In the genomic region with DNA sequence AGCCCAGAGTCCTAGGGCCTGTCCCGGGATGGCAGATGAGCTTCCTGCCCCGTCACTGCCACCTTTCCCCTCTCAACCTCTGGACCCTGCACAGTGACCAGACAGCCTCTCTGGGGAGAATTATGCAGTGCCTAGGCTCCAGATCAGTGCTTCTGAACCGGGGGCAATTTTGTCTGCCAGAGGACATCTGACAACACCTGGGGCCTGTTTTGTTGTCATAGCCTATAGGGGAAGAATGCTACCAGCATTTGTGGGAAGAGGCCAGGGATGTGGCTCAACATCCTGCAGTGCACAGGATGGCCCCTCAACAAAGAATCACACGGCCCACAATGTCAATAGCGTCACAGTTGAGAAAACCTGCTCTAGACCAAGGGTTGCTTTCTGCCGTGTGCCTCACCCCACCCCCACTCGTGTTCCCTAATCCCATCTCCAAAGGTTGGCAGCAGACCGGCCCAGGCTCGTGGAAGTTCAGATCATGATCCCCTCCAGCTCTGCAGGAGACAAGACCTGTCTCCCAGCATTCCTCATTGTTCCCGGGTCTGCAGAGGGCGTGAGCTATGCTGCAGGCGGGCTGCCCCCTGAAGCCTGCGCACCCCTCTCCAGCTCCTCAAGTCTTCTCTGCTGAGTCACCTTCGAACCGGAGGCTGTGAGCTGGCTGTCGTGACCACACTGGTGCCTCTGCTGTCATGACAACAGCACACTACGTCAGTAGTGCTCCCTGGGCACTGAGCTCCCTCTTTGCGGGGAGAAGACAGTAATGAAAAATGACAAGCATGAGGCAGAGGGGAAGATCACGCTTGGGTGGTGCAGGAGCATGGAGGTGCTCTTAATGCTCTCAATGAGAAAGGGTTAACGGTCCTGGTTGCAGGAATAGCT, we compare ENCODE assay signal across 8 cellular contexts. TPM values are rescaled to one million over a fixed set of nuclear protein-coding genes. Genes with fewer than 3 reads are reported as not detected.
DNase-seq lines count a peak whose midpoint lies in the region; ATAC-seq, FAIRE-seq and TF ChIP-seq lines count a peak whose summit lies in the region.

No MANE protein-coding gene starts in this region.

- 7% methylated on average over 19 of the region's 20 CpGs for WGBS in mammary epithelial cell (ENCODE audit: low coverage, missing lambda C conversion rate)

- no peak for DNase-seq in GM18507 (ENCODE audit: extremely low spot score, insufficient read length, low read depth)
- DNase-seq in NCI-H146 treated with DMSO at 0.1 percent for 48 hours (lab: John Stamatoyannopoulos, UW; ENCODE audit: unreplicated experiment), result peak; percentile 41
- peak; percentile 57 for DNase-seq in WTC11 (ENCODE audit: low spot score)
- peak; percentile 95 for DNase-seq in mammary epithelial cell
- DNase-seq in iris pigment epithelial cell (ENCODE audit: low read depth), result peak; percentile 99
- peak; percentile 73 to 76 for DNase-seq in stimulated activated CD4-positive, alpha-beta T cell treated with anti-CD3 and anti-CD28 coated beads, Interleukin-12 subunit alpha, Interleukin-12 subunit beta, amount 100 ng/mL, for 24 hours (ENCODE audit: low read depth in 2 of 2)

- H3K4me3 ChIP-seq in mammary epithelial cell (replicated peaks in 1 of 3; ENCODE audit: insufficient read depth in 1 of 3, low read depth in 2 of 3, low read length in 3 of 3), result peak overlapping the region; percentile 55 to 64 (median 60)

- H3K4me3 Mint-ChIP-seq in WTC11, result peak overlapping the region; percentile 87

- H3K27ac ChIP-seq in 22Rv1 (peak overlapping the region; percentile 99), mammary epithelial cell (ENCODE audit: insufficient read depth, low read depth, low read length) (peak overlapping the region; percentile 91)

- CTCF ChIA-PET in WTC11 (lab: Charles Lee) (interaction anchor here (0.5 to 1.7 kb wide), 9 partner anchors 18 to 340 kb away, joined by 3 to 9 read pairs (median 4); no protein-coding TSS in a partner anchor), mammary epithelial cell (lab: Charles Lee; ENCODE audit: low non-redundant PET) (no interaction called here)

- H3K4me1 ChIP-seq in mammary epithelial cell (ENCODE audit: insufficient read depth, low read length), result peaks cover 56% of the 10 kb centered on the region

- BruUV-seq in mammary epithelial cell (replicated peaks; lab: Mats Ljungman, UMichigan), result no TSS peak

- in situ Hi-C loops in mammary epithelial cell (cut with MboI; ENCODE audit: low sequenced_read_pairs in 2 of 2), result no loop called here

- H3K79me2 ChIP-seq in mammary epithelial cell (ENCODE audit: insufficient read depth, low read length), result peaks cover 59% of the 10 kb centered on the region

- no peaks in the 10 kb centered on the region for H3K27me3 ChIP-seq in mammary epithelial cell (ENCODE audit: insufficient read depth, low read length)

- peak overlapping the region; percentile 80 for H3K9ac ChIP-seq in mammary epithelial cell (ENCODE audit: insufficient read depth, low read length)

- ATAC-seq in WTC11 (peak; percentile 7), GM21723 (IDR thresholded peaks at IDR 0.05; ENCODE audit: unreplicated experiment) (no peak)

- H3K27me3 Mint-ChIP-seq in WTC11 (ENCODE audit: low read depth), result no peaks in the 10 kb centered on the region

- H3K36me3 ChIP-seq in mammary epithelial cell (ENCODE audit: insufficient read depth, low read length), result peaks cover 34% of the 10 kb centered on the region

- no peak overlapping the region for H2AFZ ChIP-seq in mammary epithelial cell (ENCODE audit: low read depth, low read length)

- H4K20me1 ChIP-seq in mammary epithelial cell (ENCODE audit: insufficient read depth, low read length), result peaks cover 14% of the 10 kb centered on the region

- FAIRE-seq in GM18507 (lab: Jason Lieb, UNC), result peak; percentile 59

- POLR2A ChIA-PET in WTC11 (lab: Charles Lee), result interaction anchor here (0.8 to 1.4 kb wide), 8 partner anchors 17 to 319 kb away, joined by 3 to 7 read pairs (median 4); partner anchors contain the start of genes CDCA3, MRPL51, NOP2 and VAMP1

- no peaks in the 10 kb centered on the region for H3K9me3 Mint-ChIP-seq in WTC11

- H3K9me3 ChIP-seq in mammary epithelial cell (replicated peaks; ENCODE audit: insufficient read depth, low read length), result no peaks in the 10 kb centered on the region

- no peak for TF ChIP-seq CTCF in 22Rv1 (IDR thresholded peaks at IDR 0.05)
- TF ChIP-seq CTCF in WTC11 (IDR thresholded peaks at IDR 0.05), result no peak
- TF ChIP-seq CTCF in mammary epithelial cell (conservative IDR thresholded peaks at IDR 0.05 in 1 of 2, IDR thresholded peaks at IDR 0.05 in 1 of 2; ENCODE audit: extremely low read depth in 1 of 2, insufficient read depth in 1 of 2, low read depth in 1 of 2, low read length in 2 of 2), result no peak

- H3K4me1 Mint-ChIP-seq in WTC11, result peaks cover 29% of the 10 kb centered on the region

- intact Hi-C loops in mammary epithelial cell (cut with micrococcal nuclease), result no loop called here

- dilution Hi-C loops in mammary epithelial cell (cut with HindIII; ENCODE audit: low sequenced_read_pairs), result loop anchor here (5.0 kb wide), 1 partner anchor 70 kb away; no protein-coding TSS in a partner anchor

- H3K27ac Mint-ChIP-seq in WTC11, result peak overlapping the region; percentile 95

- H3K4me2 ChIP-seq in mammary epithelial cell (ENCODE audit: insufficient read depth, low read depth, low read length), result peak overlapping the region; percentile 95

- H3K36me3 Mint-ChIP-seq in WTC11, result peaks cover 69% of the 10 kb centered on the region

TF ChIP-seq in WTC11, 78 proteins besides CTCF, POLR2A, EP300 and RAD21 (continues in another document):
- TF ChIP-seq, protein P1, sequence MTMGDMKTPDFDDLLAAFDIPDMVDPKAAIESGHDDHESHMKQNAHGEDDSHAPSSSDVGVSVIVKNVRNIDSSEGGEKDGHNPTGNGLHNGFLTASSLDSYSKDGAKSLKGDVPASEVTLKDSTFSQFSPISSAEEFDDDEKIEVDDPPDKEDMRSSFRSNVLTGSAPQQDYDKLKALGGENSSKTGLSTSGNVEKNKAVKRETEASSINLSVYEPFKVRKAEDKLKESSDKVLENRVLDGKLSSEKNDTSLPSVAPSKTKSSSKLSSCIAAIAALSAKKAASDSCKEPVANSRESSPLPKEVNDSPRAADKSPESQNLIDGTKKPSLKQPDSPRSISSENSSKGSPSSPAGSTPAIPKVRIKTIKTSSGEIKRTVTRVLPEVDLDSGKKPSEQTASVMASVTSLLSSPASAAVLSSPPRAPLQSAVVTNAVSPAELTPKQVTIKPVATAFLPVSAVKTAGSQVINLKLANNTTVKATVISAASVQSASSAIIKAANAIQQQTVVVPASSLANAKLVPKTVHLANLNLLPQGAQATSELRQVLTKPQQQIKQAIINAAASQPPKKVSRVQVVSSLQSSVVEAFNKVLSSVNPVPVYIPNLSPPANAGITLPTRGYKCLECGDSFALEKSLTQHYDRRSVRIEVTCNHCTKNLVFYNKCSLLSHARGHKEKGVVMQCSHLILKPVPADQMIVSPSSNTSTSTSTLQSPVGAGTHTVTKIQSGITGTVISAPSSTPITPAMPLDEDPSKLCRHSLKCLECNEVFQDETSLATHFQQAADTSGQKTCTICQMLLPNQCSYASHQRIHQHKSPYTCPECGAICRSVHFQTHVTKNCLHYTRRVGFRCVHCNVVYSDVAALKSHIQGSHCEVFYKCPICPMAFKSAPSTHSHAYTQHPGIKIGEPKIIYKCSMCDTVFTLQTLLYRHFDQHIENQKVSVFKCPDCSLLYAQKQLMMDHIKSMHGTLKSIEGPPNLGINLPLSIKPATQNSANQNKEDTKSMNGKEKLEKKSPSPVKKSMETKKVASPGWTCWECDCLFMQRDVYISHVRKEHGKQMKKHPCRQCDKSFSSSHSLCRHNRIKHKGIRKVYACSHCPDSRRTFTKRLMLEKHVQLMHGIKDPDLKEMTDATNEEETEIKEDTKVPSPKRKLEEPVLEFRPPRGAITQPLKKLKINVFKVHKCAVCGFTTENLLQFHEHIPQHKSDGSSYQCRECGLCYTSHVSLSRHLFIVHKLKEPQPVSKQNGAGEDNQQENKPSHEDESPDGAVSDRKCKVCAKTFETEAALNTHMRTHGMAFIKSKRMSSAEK (CRISPR knock-in tag; IDR thresholded peaks at IDR 0.05; ENCODE audit: borderline replicate concordance), result no peak
- TF ChIP-seq HMGA2 (CRISPR knock-in tag; IDR thresholded peaks at IDR 0.05), result no peak
- TF ChIP-seq FOXP4 (CRISPR knock-in tag; IDR thresholded peaks at IDR 0.05), result no peak
- no peak for TF ChIP-seq JAZF1 (CRISPR knock-in tag; IDR thresholded peaks at IDR 0.05)
- TF ChIP-seq ZNF671 (CRISPR knock-in tag; IDR thresholded peaks at IDR 0.05), result no peak
- TF ChIP-seq GABPB1 (CRISPR knock-in tag; IDR thresholded peaks at IDR 0.05), result no peak; the same call in 1 of the 2 replicates
- TF ChIP-seq SP1 (CRISPR knock-in tag; conservative IDR thresholded peaks at IDR 0.05), result no peak
- TF ChIP-seq FOXK1 (CRISPR knock-in tag; IDR thresholded peaks at IDR 0.05), result peak; percentile 58; the same call in 1 of the 2 replicates

RNA-seq across cellular contexts. Expression of gene GAPDH, which starts 2.0 kb away (rescaled TPM):
- total RNA-seq in WTC11 (2021) (4,276 to 4,694 TPM (median 4,682 TPM) in 3 replicates), mammary epithelial cell (over 10,000 TPM in 1 of 2 donors, 1,000 to 10,000 TPM in 1; 6,493 to 13,434 TPM)
- polyA plus RNA-seq in mammary epithelial cell, result 20,785 TPM
- polyA minus RNA-seq in mammary epithelial cell, result 16,557 TPM

RNA-seq across cellular contexts. Expression of gene IFFO1, which starts 23.6 kb away (rescaled TPM):
- total RNA-seq in WTC11 (2021) (14.1 to 15.4 TPM (median 14.5 TPM) in 3 replicates), mammary epithelial cell (1 to 10 TPM; 1.9 to 2.2 TPM)
- 3.0 TPM for polyA plus RNA-seq in mammary epithelial cell
- 0.26 TPM for polyA minus RNA-seq in mammary epithelial cell

RNA-seq across cellular contexts. Expression of gene NOP2, which starts 35.8 kb away (rescaled TPM):
- total RNA-seq in WTC11 (2021) (68.4 to 79.4 TPM (median 72.4 TPM) in 3 replicates), mammary epithelial cell (10 to 100 TPM; 29.5 to 84.2 TPM)
- polyA plus RNA-seq in mammary epithelial cell, result 62.7 TPM
- polyA minus RNA-seq in mammary epithelial cell, result 80.8 TPM

RNA-seq across cellular contexts. Expression of gene NCAPD2, which starts 38.4 kb away (rescaled TPM):
- total RNA-seq in WTC11 (2021), result 131 to 141 TPM (median 133 TPM) in 3 replicates
- 10 to 100 TPM; 17.8 to 53.7 TPM for total RNA-seq in mammary epithelial cell
- 60.4 TPM for polyA plus RNA-seq in mammary epithelial cell
- 156 TPM for polyA minus RNA-seq in mammary epithelial cell

RNA-seq across cellular contexts. Expression of gene MRPL51, which starts 39.2 kb away (rescaled TPM):
- total RNA-seq in WTC11 (2021), result 285 to 290 TPM (median 288 TPM) in 3 replicates
- 100 to 1,000 TPM in 1 of 2 donors, 10 to 100 TPM in 1; 51.7 to 192 TPM for total RNA-seq in mammary epithelial cell
- polyA plus RNA-seq in mammary epithelial cell, result 124 TPM
- 18.7 TPM for polyA minus RNA-seq in mammary epithelial cell
